ENCODE assay signal across 8 cellular contexts in the genomic region with DNA sequence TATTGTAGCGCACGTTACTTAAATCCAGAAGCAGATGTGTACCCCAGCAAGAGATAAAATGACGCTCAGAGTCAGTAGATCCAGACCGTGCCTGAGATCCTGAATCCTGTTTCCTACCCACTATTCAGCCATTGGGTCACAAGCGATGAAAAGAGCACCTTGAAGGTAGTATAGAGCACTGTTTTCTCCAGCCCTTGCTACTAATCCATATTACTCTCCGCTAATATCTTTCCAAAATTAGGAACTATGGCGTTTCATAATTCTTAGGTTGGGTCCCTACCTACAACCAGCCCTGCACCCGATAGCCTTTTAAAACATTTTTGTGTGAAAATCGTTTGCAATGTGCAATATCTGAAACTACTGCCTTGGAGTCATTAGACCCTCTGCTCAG. TPM values are rescaled to one million over a fixed set of nuclear protein-coding genes. Genes with fewer than 3 reads are reported as not detected.
DNase-seq lines count a peak whose midpoint lies in the region; ATAC-seq, FAIRE-seq and TF ChIP-seq lines count a peak whose summit lies in the region.

No MANE protein-coding gene starts in this region.

- H3K4me2 ChIP-seq in K562 (ENCODE audit: insufficient read depth, low read length), result peak overlapping the region; percentile 100

- no peak for TF ChIP-seq POLR2A in K562 (conservative IDR thresholded peaks at IDR 0.05)
- no peak for TF ChIP-seq POLR2A in right lobe of liver (IDR thresholded peaks at IDR 0.05)
- no peak for TF ChIP-seq POLR2A in upper lobe of left lung (IDR thresholded peaks at IDR 0.05)

- peaks cover 16% of the 10 kb centered on the region for H3K79me2 ChIP-seq in K562 (ENCODE audit: control insufficient read depth, insufficient read depth, low read length)

- TF ChIP-seq EP300 in K562 (IDR thresholded peaks at IDR 0.05; ENCODE audit: low read length), result no peak
- no peak for TF ChIP-seq EP300 in upper lobe of left lung (IDR thresholded peaks at IDR 0.05)

- H3K36me3 Mint-ChIP-seq in activated CD8-positive, alpha-beta memory T cell treated with anti-CD3 and anti-CD28 coated beads, Interleukin-2, amount 10 ng/mL, durations not matched to agents 7 days and 5 days, result peaks cover 36% of the 10 kb centered on the region

- TF ChIP-seq RAD21 in K562 (CRISPR knock-in tag; conservative IDR thresholded peaks at IDR 0.05 in 1 of 2, IDR thresholded peaks at IDR 0.05 in 1 of 2), result peak in 1 of 2 experiments; percentile 4; a peak in 1 of 4 replicates

- no peaks in the 10 kb centered on the region for H3K27me3 Mint-ChIP-seq in activated CD8-positive, alpha-beta memory T cell treated with anti-CD3 and anti-CD28 coated beads, Interleukin-2, amount 10 ng/mL, durations not matched to agents 7 days and 5 days

- in situ Hi-C loops in K562 (cut with MboI), result no loop called here

- peak; percentile 5 for ATAC-seq in activated CD8-positive, alpha-beta memory T cell treated with anti-CD3 and anti-CD28 coated beads, Interleukin-2, amount 10 ng/mL, durations not matched to agents 7 days and 5 days
- peak; percentile 12 for ATAC-seq in HG03354 (IDR thresholded peaks at IDR 0.05; ENCODE audit: poor library complexity, severe bottlenecking, unreplicated experiment)
- ATAC-seq in K562, result peak; percentile 48
- peak; percentile 3 to 7 (median 5) for ATAC-seq in right lobe of liver
- no peak for ATAC-seq in upper lobe of left lung (ENCODE audit: low FRiP score in 2 of 2)

- FAIRE-seq in K562 (lab: Jason Lieb, UNC), result no peak

- H3K36me3 ChIP-seq in K562 (ENCODE audit: control insufficient read depth, insufficient read depth, low read length), result peaks cover 26% of the 10 kb centered on the region; the same call in 2 of the 3 replicates
- peaks cover 0 to 7% (median 0%) of the 10 kb centered on the region in 4 donors for H3K36me3 ChIP-seq in right lobe of liver
- H3K36me3 ChIP-seq in upper lobe of left lung, result peaks cover 0 to 22% (median 12%) of the 10 kb centered on the region in 4 donors

- H3K4me1 Mint-ChIP-seq in activated CD8-positive, alpha-beta memory T cell treated with anti-CD3 and anti-CD28 coated beads, Interleukin-2, amount 10 ng/mL, durations not matched to agents 7 days and 5 days, result peaks cover 29% of the 10 kb centered on the region

- H3K4me3 Mint-ChIP-seq in activated CD8-positive, alpha-beta memory T cell treated with anti-CD3 and anti-CD28 coated beads, Interleukin-2, amount 10 ng/mL, durations not matched to agents 7 days and 5 days, result peak overlapping the region; percentile 100

- H3K27me3 ChIP-seq in K562 (ENCODE audit: control insufficient read depth in 2 of 2, insufficient read depth in 2 of 2, low read length in 2 of 2) (no peaks in the 10 kb centered on the region), right lobe of liver (no peaks in the 10 kb centered on the region), upper lobe of left lung (no peaks in the 10 kb centered on the region)

- CTCF ChIA-PET in activated CD8-positive, alpha-beta memory T cell treated with anti-CD3 and anti-CD28 coated beads, Interleukin-2, amount 10 ng/mL, durations not matched to agents 7 days and 5 days (lab: Charles Lee), result interaction anchor here (1.4 to 1.7 kb wide), 4 partner anchors 13 to 197 kb away, joined by 4 to 7 read pairs (median 4); a partner anchor contains a TSS
- CTCF ChIA-PET in K562 (lab: Yijun Ruan, JAX; ENCODE audit: low intra/inter-chr PET ratio), result no interaction called here

- H3K9me3 Mint-ChIP-seq in activated CD8-positive, alpha-beta memory T cell treated with anti-CD3 and anti-CD28 coated beads, Interleukin-2, amount 10 ng/mL, durations not matched to agents 7 days and 5 days (ENCODE audit: low read depth), result peaks cover 2% of the 10 kb centered on the region

- TF ChIP-seq CTCF in K562 (IDR thresholded peaks at IDR 0.05 in 2 of 3, conservative IDR thresholded peaks at IDR 0.05 in 1 of 3; ENCODE audit: insufficient read depth in 2 of 3, low read depth in 1 of 3, low read length in 3 of 3) (no peak), right lobe of liver (IDR thresholded peaks at IDR 0.05) (no peak), upper lobe of left lung (IDR thresholded peaks at IDR 0.05) (no peak)

- H3K27ac ChIP-seq in K562 (ENCODE audit: extremely low read depth, low read depth, low read length), result peak overlapping the region; percentile 74
- peak overlapping the region; percentile 65 to 84 (median 69) for H3K27ac ChIP-seq in right lobe of liver
- H3K27ac ChIP-seq in upper lobe of left lung, result peak overlapping the region; percentile 79 to 91 (median 85)

- H3K9me3 ChIP-seq in K562 (replicated peaks; ENCODE audit: control insufficient read depth, insufficient read depth, low read depth, low read length), result no peaks in the 10 kb centered on the region; the same call in 1 of the 2 replicates
- H3K9me3 ChIP-seq in right lobe of liver, result no peaks in the 10 kb centered on the region
- no peaks in the 10 kb centered on the region for H3K9me3 ChIP-seq in upper lobe of left lung

- POLR2A ChIA-PET in K562 (lab: Yijun Ruan, JAX), result interaction anchor here (0.5 to 1.5 kb wide), 16 partner anchors 8 to 619 kb away, joined by 3 to 13 read pairs (median 3); a partner anchor contains a TSS

- 1% methylated on average over 9 of the region's 9 CpGs for WGBS in K562 (ENCODE audit: insufficient coverage, low coverage, missing lambda C conversion rate)
- under 1% methylated on average over 9 of the region's 9 CpGs for WGBS in right lobe of liver (ENCODE audit: insufficient coverage, low coverage, low lambda C conversion rate, missing lambda C conversion rate)
- 3% methylated on average over 9 of the region's 9 CpGs for WGBS in upper lobe of left lung, 2 donors

- H4K20me1 ChIP-seq in K562 (replicated peaks; ENCODE audit: control insufficient read depth, insufficient read depth, low read length), result no peaks in the 10 kb centered on the region

- H3K9ac ChIP-seq in K562 (ENCODE audit: insufficient read depth in 1 of 2, low read depth in 2 of 2, low read length in 2 of 2), result peak overlapping the region; percentile 80 to 90

- intact Hi-C loops in K562 (cut with micrococcal nuclease), result loop anchor here (5.0 kb wide), 1 partner anchor 260 kb away; no protein-coding TSS in a partner anchor
- intact Hi-C loops in right lobe of liver (cut with DNase I), result no loop called here

- H2AFZ ChIP-seq in K562 (ENCODE audit: low read depth, low read length), result peak overlapping the region; percentile 93

- peaks cover 0 to 5% of the 10 kb centered on the region in 2 experiments; a peak in 2 of 5 replicates for H3K4me1 ChIP-seq in K562 (replicated peaks in 1 of 2; ENCODE audit: control insufficient read depth in 2 of 2, insufficient read depth in 2 of 2, low read length in 2 of 2)
- H3K4me1 ChIP-seq in right lobe of liver, result peaks cover 0 to 78% (median 24%) of the 10 kb centered on the region in 4 donors
- peaks cover 15 to 45% (median 18%) of the 10 kb centered on the region in 4 donors for H3K4me1 ChIP-seq in upper lobe of left lung

- DNase-seq in activated CD8-positive, alpha-beta memory T cell treated with anti-CD3 and anti-CD28 coated beads, Interleukin-2, amount 10 ng/mL, durations not matched to agents 7 days and 5 days, result no peak
- no peak for DNase-seq in activated CD8-positive, alpha-beta memory T cell treated with anti-CD3 and anti-CD28 coated beads, Interleukin-2, amount 50 U/mL, for 48 hours
- DNase-seq in K562 (ENCODE audit: extremely low read depth in 1 of 4, low spot score in 3 of 4), result peak in 1 of 4 experiments; percentile 35
- DNase-seq in right lobe of liver, result no peak
- no peak for DNase-seq in upper lobe of left lung
- DNase-seq in C1 segment of cervical spinal cord (lab: John Stamatoyannopoulos, UW), result no peak
- DNase-seq in SHP77 (lab: John Stamatoyannopoulos, UW), result no peak

- TSS peak; percentile 91 for BruUV-seq in K562 (replicated peaks; lab: Mats Ljungman, UMichigan)

- no peaks in the 10 kb centered on the region for H3K9me1 ChIP-seq in K562 (ENCODE audit: control insufficient read depth, insufficient read depth, low read length)

- H3K27ac Mint-ChIP-seq in activated CD8-positive, alpha-beta memory T cell treated with anti-CD3 and anti-CD28 coated beads, Interleukin-2, amount 10 ng/mL, durations not matched to agents 7 days and 5 days, result peak overlapping the region; percentile 92

- peak overlapping the region; percentile 73 for H3K4me3 ChIP-seq in K562
- H3K4me3 ChIP-seq in right lobe of liver, result peak overlapping the region; percentile 72 to 85 (median 77)
- H3K4me3 ChIP-seq in upper lobe of left lung, result peak overlapping the region; percentile 42 to 83 (median 74)

RNA-seq across cellular contexts. Expression of a gene that starts 0.6 kb away (rescaled TPM):
- total RNA-seq in activated CD8-positive, alpha-beta memory T cell treated with anti-CD3 and anti-CD28 coated beads, Interleukin-2, amount 10 ng/mL, durations not matched to agents 7 days and 5 days, result 1 to 10 TPM; 5.2 to 6.2 TPM
- 15.1 and 17.2 TPM in 2 replicates for total RNA-seq in K562 (2011; cell fraction: chromatin; rRNA removed; ENCODE audit: low replicate concordance)
- total RNA-seq in K562 (2011; cell fraction: nucleolus; rRNA removed), result 20.2 and 22.9 TPM in 2 replicates
- 28.9 and 36.2 TPM in 2 replicates for total RNA-seq in K562 (2011; cell fraction: nucleoplasm; rRNA removed)
- total RNA-seq in K562 (2014; rRNA removed) (5.8 and 7.5 TPM in 2 replicates), K562 (2014; rRNA removed; fragmentation: Illumina TruSeq; extraction: Trizol) (7.0 and 8.4 TPM in 2 replicates), K562 (2015; rRNA removed; fragmentation: Illumina TruSeq; extraction: Trizol) (6.6 and 9.2 TPM in 2 replicates), K562 (2021) (7.5 and 8.5 TPM in 2 replicates), right lobe of liver (10 to 100 TPM; 47.5 to 70.3 (median 54.5) TPM), upper lobe of left lung (10 to 100 TPM in 5 of 6 donors, 1 to 10 TPM in 1; 6.8 to 32.2 (median 21.8) TPM)
- polyA plus RNA-seq in K562 (2011; rRNA removed) (18.0 and 18.5 TPM in 2 replicates), K562 (2014; fragmentation: Illumina TruSeq; extraction: Trizol) (9.1 and 10.7 TPM in 2 replicates), K562 (2014; fragmentation: Nextera tagmentation; extraction: Ambion mirVana) (10 to 100 TPM; 24.3 to 26.2 TPM), K562 (2014; rRNA removed) (10.6 and 11.2 TPM in 2 replicates)
- 16.8 and 20.5 TPM in 2 replicates for polyA plus RNA-seq in K562 (2011; cell fraction: cytosol; rRNA removed)
- polyA plus RNA-seq in K562 (2011; cell fraction: nucleus; rRNA removed), result 10.3 and 13.8 TPM in 2 replicates
- 10.7 and 12.9 TPM in 2 replicates for polyA plus RNA-seq in K562 (2012)
- 12.0 and 15.3 TPM in 2 replicates for polyA minus RNA-seq in K562 (2011; rRNA and poly(A)+ RNA removed)
- polyA minus RNA-seq in K562 (2011; cell fraction: cytosol; rRNA and poly(A)+ RNA removed), result 3.9 and 5.2 TPM in 2 replicates
- 5.9 and 14.4 TPM in 2 replicates for polyA minus RNA-seq in K562 (2011; cell fraction: nucleus; rRNA and poly(A)+ RNA removed)

RNA-seq across cellular contexts. Expression of a gene that starts 0.8 kb away (rescaled TPM):
- total RNA-seq in activated CD8-positive, alpha-beta memory T cell treated with anti-CD3 and anti-CD28 coated beads, Interleukin-2, amount 10 ng/mL, durations not matched to agents 7 days and 5 days, result 10 to 100 TPM; 24.4 to 25.5 TPM
- total RNA-seq in K562 (2011; cell fraction: chromatin; rRNA removed; ENCODE audit: low replicate concordance), result 68.2 and 88.4 TPM in 2 replicates
- 62.5 and 76.5 TPM in 2 replicates for total RNA-seq in K562 (2011; cell fraction: nucleolus; rRNA removed)
- total RNA-seq in K562 (2011; cell fraction: nucleoplasm; rRNA removed), result 64.9 and 74.0 TPM in 2 replicates
- total RNA-seq in K562 (2014; rRNA removed) (18.6 and 18.9 TPM in 2 replicates), K562 (2014; rRNA removed; fragmentation: Illumina TruSeq; extraction: Trizol) (30.5 and 33.8 TPM in 2 replicates), K562 (2015; rRNA removed; fragmentation: Illumina TruSeq; extraction: Trizol) (19.0 and 23.0 TPM in 2 replicates), K562 (2021) (29.1 and 31.5 TPM in 2 replicates), right lobe of liver (10 to 100 TPM; 28.9 to 37.4 (median 32.9) TPM), upper lobe of left lung (10 to 100 TPM; 12.9 to 32.5 (median 19.6) TPM)
- polyA plus RNA-seq in K562 (2011; rRNA removed) (43.1 and 61.5 TPM in 2 replicates), K562 (2014; fragmentation: Illumina TruSeq; extraction: Trizol) (22.8 and 25.1 TPM in 2 replicates), K562 (2014; fragmentation: Nextera tagmentation; extraction: Ambion mirVana) (10 to 100 TPM; 39.0 to 54.7 TPM), K562 (2014; rRNA removed) (19.0 and 23.5 TPM in 2 replicates)
- 25.6 and 31.1 TPM in 2 replicates for polyA plus RNA-seq in K562 (2011; cell fraction: cytosol; rRNA removed)
- 52.7 and 69.1 TPM in 2 replicates for polyA plus RNA-seq in K562 (2011; cell fraction: nucleus; rRNA removed)
- polyA plus RNA-seq in K562 (2012), result 33.6 and 43.7 TPM in 2 replicates
- 83.3 and 83.9 TPM in 2 replicates for polyA minus RNA-seq in K562 (2011; rRNA and poly(A)+ RNA removed)
- polyA minus RNA-seq in K562 (2011; cell fraction: cytosol; rRNA and poly(A)+ RNA removed), result 17.1 and 26.1 TPM in 2 replicates
- polyA minus RNA-seq in K562 (2011; cell fraction: nucleus; rRNA and poly(A)+ RNA removed), result 39.2 and 45.1 TPM in 2 replicates

Comparison
In these comparisons a context has a peak if more than half of its experiments do, and no peak if none do; other contexts are left out.
1. ATAC-seq: peak in activated CD8-positive, alpha-beta memory T cell treated with anti-CD3 and anti-CD28 coated beads, Interleukin-2, amount 10 ng/mL, durations not matched to agents 7 days and 5 days (single experiment), HG03354 (single experiment), K562 (single experiment) and right lobe of liver (4 of 4); none in upper lobe of left lung (0 of 2).
2. Peak in every context shown above with its lines, with median percentiles within 50 percentile points of each other: H3K27ac ChIP-seq and H3K4me3 ChIP-seq.